17 cellular contexts compared by ENCODE assay signal in genomic region chr4:85784947-85785346, GRCh38.
DNase-seq lines count a peak whose midpoint lies in the region; ATAC-seq and TF ChIP-seq lines count a peak whose summit lies in the region.
"Had no signal": no experiment of that assay in that cellular context is flagged by ENCODE, and none has a peak within 500 bp of the region (broad histone marks: within the 10 kb centered on the region; RNA-seq: fewer than 3 reads in every experiment).

No MANE protein-coding gene starts in this region.

- TF ChIP-seq CTCF in nephron progenitor cell (IDR thresholded peaks at IDR 0.05) = no peak
- no peak for TF ChIP-seq CTCF in spleen (IDR thresholded peaks at IDR 0.05 in 8 of 11, conservative IDR thresholded peaks at IDR 0.05 in 3 of 11)

- no peak overlapping the region for H3K27ac Mint-ChIP-seq in nephron progenitor cell
- H3K27ac Mint-ChIP-seq: T-helper 1 cell treated with Interleukin-12 subunit alpha and Interleukin-12 subunit beta and Interleukin-4 antibody, amounts not matched to agents 30 μg/mL and 1 μg/mL, for 36 hours had no signal

- no peaks in the 10 kb centered on the region for H3K27me3 Mint-ChIP-seq in nephron progenitor cell (ENCODE audit: low read depth, poor library complexity)

- H3K27me3 ChIP-seq in GM23248 (replicated peaks; ENCODE audit: insufficient read depth) (no peaks in the 10 kb centered on the region), skeletal muscle satellite cell (ENCODE audit: control insufficient read depth, insufficient read depth, low read length) (no peaks in the 10 kb centered on the region), spleen (replicated peaks in 1 of 7) (no peaks in the 10 kb centered on the region)
- H3K27me3 ChIP-seq: gastrocnemius medialis had no signal

- no peaks in the 10 kb centered on the region for H3K9me3 Mint-ChIP-seq in nephron progenitor cell
- H3K9me3 Mint-ChIP-seq: T-helper 1 cell treated with Interleukin-12 subunit alpha and Interleukin-12 subunit beta and Interleukin-4 antibody, amounts not matched to agents 30 μg/mL and 1 μg/mL, for 36 hours had no signal

- no peaks in the 10 kb centered on the region for H3K36me3 ChIP-seq in GM23248 (ENCODE audit: low read depth)
- H3K36me3 ChIP-seq in skeletal muscle satellite cell (ENCODE audit: insufficient read depth, low read length) = no peaks in the 10 kb centered on the region
- no peaks in the 10 kb centered on the region for H3K36me3 ChIP-seq in spleen
- H3K36me3 ChIP-seq: gastrocnemius medialis had no signal

- 46 to 73% methylated on average over 1 of the region's 1 CpG for WGBS in GM23248 (ENCODE audit: low coverage in 1 of 2, low lambda C conversion rate in 2 of 2, missing lambda C conversion rate in 2 of 2), 2 experiments
- 79 to 95% (median 88%) methylated on average over 1 of the region's 1 CpG for WGBS in spleen, 5 donors

- intact Hi-C loops in spleen (cut with DNase I; ENCODE audit: low total_unique reads) = no loop called here

- no peak overlapping the region for H2AFZ ChIP-seq in GM23248

- in situ Hi-C loops in GM23248 (cut with MboI) = no loop called here

- no peak overlapping the region for H3K4me3 ChIP-seq in GM23248
- H3K4me3 ChIP-seq in skeletal muscle satellite cell (ENCODE audit: low read length) = no peak overlapping the region
- no peak overlapping the region for H3K4me3 ChIP-seq in spleen
- H3K4me3 ChIP-seq: gastrocnemius medialis had no signal

- TF ChIP-seq POLR2A in spleen (IDR thresholded peaks at IDR 0.05) = no peak

- H3K9ac ChIP-seq in GM23248 (0 out of 2 replicates have a peak overlapping the region, but pooled peaks have one; percentile 10), skeletal muscle satellite cell (ENCODE audit: low read depth, low read length) (peak overlapping the region; percentile 80)

- H3K9me2 ChIP-seq in GM23248 (ENCODE audit: insufficient read depth) = no peaks in the 10 kb centered on the region

- H3K4me2 ChIP-seq in GM23248 (ENCODE audit: unreplicated experiment) (peak overlapping the region; percentile 73), skeletal muscle satellite cell (ENCODE audit: low read length) (no peak overlapping the region)

- peak; percentile 65 for ATAC-seq in GM18909 (IDR thresholded peaks at IDR 0.05; ENCODE audit: poor library complexity, unreplicated experiment)
- peak; percentile 46 for ATAC-seq in HG03432 (IDR thresholded peaks at IDR 0.05; ENCODE audit: unreplicated experiment)
- ATAC-seq: gastrocnemius medialis, Right ventricle myocardium inferior, sciatic nerve had no signal

- H3K79me2 ChIP-seq in GM23248 (ENCODE audit: insufficient read depth) = peaks cover 97% of the 10 kb centered on the region

- peaks cover 77% of the 10 kb centered on the region for H3K4me1 ChIP-seq in GM23248 (ENCODE audit: insufficient read depth)
- H3K4me1 ChIP-seq in skeletal muscle satellite cell (ENCODE audit: control insufficient read depth, insufficient read depth, low read length) = peaks cover 70% of the 10 kb centered on the region
- peaks cover 3 to 50% (median 22%) of the 10 kb centered on the region in 6 donors for H3K4me1 ChIP-seq in spleen

- DNase-seq in GM23248 (no peak), inferior parietal cortex (ENCODE audit: extremely low spot score) (no peak), nephron progenitor cell (no peak), spleen (no peak)
- DNase-seq: activated effector memory CD4-positive, alpha-beta T cell treated with anti-CD3 and anti-CD28 coated beads, Interleukin-2, amount 50 U/mL, for 16 hours; COR-L47; gastrocnemius medialis; NCI-H146; NCI-H446 treated with DMSO at 0.1 percent for 48 hours; occipital lobe; stimulated activated CD4-positive, alpha-beta T cell treated with anti-CD3 and anti-CD28 coated beads, Interleukin-2, amount 100 ng/mL, for 48 hours had no signal

- no peak overlapping the region for H3K4me3 Mint-ChIP-seq in nephron progenitor cell
- H3K4me3 Mint-ChIP-seq: T-helper 1 cell treated with Interleukin-12 subunit alpha and Interleukin-12 subunit beta and Interleukin-4 antibody, amounts not matched to agents 30 μg/mL and 1 μg/mL, for 36 hours had no signal

- peaks cover 63% of the 10 kb centered on the region for H3F3A ChIP-seq in GM23248 (ENCODE audit: insufficient read depth)

- H3K27ac ChIP-seq in GM23248 (peak overlapping the region; percentile 96), spleen (peak overlapping the region in 1 of 8 donors; percentile 40)

- no peaks in the 10 kb centered on the region for H3K36me3 Mint-ChIP-seq in nephron progenitor cell (ENCODE audit: low read depth)

- H4K20me1 ChIP-seq in GM23248 (ENCODE audit: insufficient read depth) = no peaks in the 10 kb centered on the region

- H3K4me1 Mint-ChIP-seq in nephron progenitor cell = peaks cover 20% of the 10 kb centered on the region

- no peaks in the 10 kb centered on the region for H3K9me3 ChIP-seq in GM23248 (ENCODE audit: low read depth)
- no peaks in the 10 kb centered on the region for H3K9me3 ChIP-seq in skeletal muscle satellite cell (replicated peaks; ENCODE audit: low read length)
- H3K9me3 ChIP-seq in spleen = no peaks in the 10 kb centered on the region
- H3K9me3 ChIP-seq: gastrocnemius medialis had no signal
